1 cellular context compared by ENCODE assay signal in the genomic region with DNA sequence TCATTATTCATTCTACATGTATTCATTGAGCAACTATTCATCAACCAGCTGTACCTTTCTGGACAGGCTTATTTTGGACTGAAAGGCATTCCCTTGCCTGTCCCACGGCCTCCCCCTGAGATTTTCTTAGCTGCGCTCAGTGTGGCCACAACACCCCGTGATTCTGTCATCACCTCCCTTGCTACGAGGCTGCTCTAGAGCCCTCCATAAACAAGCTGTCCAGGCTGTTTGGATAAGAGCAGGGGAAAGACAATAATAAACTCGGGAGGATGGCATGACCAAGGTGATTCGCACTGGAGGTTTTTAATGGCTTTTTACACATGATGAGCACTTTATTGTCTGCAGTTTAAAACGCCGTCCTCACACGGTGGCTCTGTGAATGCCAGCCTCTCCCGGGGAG.
TF ChIP-seq lines count a peak whose summit lies in the region.

No MANE protein-coding gene starts in this region.

TF ChIP-seq in H1, 55 proteins besides CTCF, POLR2A, EP300 and RAD21 (continued from another document):
- TF ChIP-seq SIN3A (conservative IDR thresholded peaks at IDR 0.05 in 1 of 2, IDR thresholded peaks at IDR 0.05 in 1 of 2; ENCODE audit: low read depth in 1 of 2, low read length in 2 of 2) (no peak), TAF7 (optimal IDR thresholded peaks at IDR 0.05; ENCODE audit: borderline replicate concordance, low read depth, low read length) (no peak), SP4 (IDR thresholded peaks at IDR 0.05; ENCODE audit: low read length) (no peak), KDM1A (IDR thresholded peaks at IDR 0.05; ENCODE audit: borderline replicate concordance, low read length) (no peak), MAFK (IDR thresholded peaks at IDR 0.05; ENCODE audit: low read depth, low read length) (no peak), ZNF274 (IDR thresholded peaks at IDR 0.05; ENCODE audit: borderline replicate concordance, extremely low read depth, low read length) (no peak), CEBPB (IDR thresholded peaks at IDR 0.05; ENCODE audit: low read depth, low read length) (no peak), YY1 (IDR thresholded peaks at IDR 0.05; ENCODE audit: low read depth, low read length) (no peak), JUND (IDR thresholded peaks at IDR 0.05; ENCODE audit: low read length) (no peak), BCL11A (IDR thresholded peaks at IDR 0.05; ENCODE audit: low read depth in 2 of 2, low read length in 2 of 2) (no peak), CTBP2 (IDR thresholded peaks at IDR 0.05; ENCODE audit: borderline replicate concordance, insufficient read depth, insufficient read length, low read length) (no peak)
- TF ChIP-seq, protein P1, sequence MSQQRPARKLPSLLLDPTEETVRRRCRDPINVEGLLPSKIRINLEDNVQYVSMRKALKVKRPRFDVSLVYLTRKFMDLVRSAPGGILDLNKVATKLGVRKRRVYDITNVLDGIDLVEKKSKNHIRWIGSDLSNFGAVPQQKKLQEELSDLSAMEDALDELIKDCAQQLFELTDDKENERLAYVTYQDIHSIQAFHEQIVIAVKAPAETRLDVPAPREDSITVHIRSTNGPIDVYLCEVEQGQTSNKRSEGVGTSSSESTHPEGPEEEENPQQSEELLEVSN (IDR thresholded peaks at IDR 0.05) = no peak
TF ChIP-seq in H1: peak in this region for 0.
